In the genomic region with DNA sequence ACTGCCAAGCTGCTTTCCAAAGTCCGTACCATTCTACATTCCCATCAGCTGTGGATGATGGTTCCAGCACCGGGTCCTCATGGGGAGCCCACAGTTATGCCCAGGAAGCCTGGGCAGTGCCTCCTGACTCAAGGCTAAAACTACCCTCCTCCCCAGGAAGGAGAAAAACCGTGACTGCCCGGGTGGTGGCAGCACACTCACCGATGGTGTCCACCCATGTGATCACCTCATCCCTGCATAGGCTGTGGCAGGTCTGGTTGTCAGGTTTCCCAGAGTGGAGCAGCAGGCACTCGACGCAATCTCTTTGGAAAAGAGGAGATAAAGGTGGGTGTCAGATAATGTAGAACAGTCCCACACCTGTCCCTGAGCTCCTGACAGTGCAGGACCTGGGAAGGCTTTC, we compare ENCODE assay signal across 11 cellular contexts. TPM values are rescaled to one million over a fixed set of nuclear protein-coding genes. Genes with fewer than 3 reads are reported as not detected.
DNase-seq lines count a peak whose midpoint lies in the region; ATAC-seq and TF ChIP-seq lines count a peak whose summit lies in the region.
"Had no signal": no experiment of that assay in that cellular context is flagged by ENCODE, and none has a peak within 500 bp of the region (broad histone marks: within the 10 kb centered on the region; RNA-seq: fewer than 3 reads in every experiment).

No MANE protein-coding gene starts in this region.

- H3K9me3 Mint-ChIP-seq in activated T-helper 17 cell treated with anti-CD3 and anti-CD28 coated beads, Interleukin-2, amount 50 U/mL, for 72 hours = no peaks in the 10 kb centered on the region
- H3K9me3 Mint-ChIP-seq: activated naive CD4-positive, alpha-beta T cell treated with anti-CD3 and anti-CD28 coated beads, Interleukin-2, amount 50 U/mL, for 24 hours; CD4-positive, alpha-beta memory T cell; mesothelial cell of epicardium had no signal

- WGBS in psoas muscle, 3 donors = 78 to 88% (median 87%) methylated on average over 7 of the region's 7 CpGs

- no peaks in the 10 kb centered on the region for H3K27me3 ChIP-seq in psoas muscle (ENCODE audit: insufficient read depth in 3 of 3, low read length in 2 of 3)

- no peaks in the 10 kb centered on the region for H3K9me3 ChIP-seq in psoas muscle

- no peaks in the 10 kb centered on the region for H3K4me1 Mint-ChIP-seq in activated T-helper 17 cell treated with anti-CD3 and anti-CD28 coated beads, Interleukin-2, amount 50 U/mL, for 72 hours
- H3K4me1 Mint-ChIP-seq: activated naive CD4-positive, alpha-beta T cell treated with anti-CD3 and anti-CD28 coated beads, Interleukin-2, amount 50 U/mL, for 24 hours; CD4-positive, alpha-beta memory T cell had no signal

- H3K36me3 ChIP-seq in psoas muscle (ENCODE audit: insufficient read depth in 1 of 2, low read depth in 1 of 2) = peaks cover 0 to 56% of the 10 kb centered on the region in 2 donors

- H3K4me3 Mint-ChIP-seq in activated T-helper 17 cell treated with anti-CD3 and anti-CD28 coated beads, Interleukin-2, amount 50 U/mL, for 72 hours = no peak overlapping the region
- H3K4me3 Mint-ChIP-seq: activated naive CD4-positive, alpha-beta T cell treated with anti-CD3 and anti-CD28 coated beads, Interleukin-2, amount 50 U/mL, for 24 hours; CD4-positive, alpha-beta memory T cell; mesothelial cell of epicardium had no signal

- DNase-seq in SIG-M5 treated with dmso at 0.1 percent for 504 hours (lab: John Stamatoyannopoulos, UW; ENCODE audit: unreplicated experiment) (peak; percentile 42), SIG-M5 (lab: John Stamatoyannopoulos, UW) (no peak), psoas muscle (peak in 1 of 2 donors; percentile 55), SKM-1 treated with dmso at 0.1 percent for 144 hours (lab: John Stamatoyannopoulos, UW; ENCODE audit: unreplicated experiment) (no peak), GF-D8 (lab: John Stamatoyannopoulos, UW) (no peak)

- no peaks in the 10 kb centered on the region for H3K36me3 Mint-ChIP-seq in activated T-helper 17 cell treated with anti-CD3 and anti-CD28 coated beads, Interleukin-2, amount 50 U/mL, for 72 hours (ENCODE audit: low read depth)
- H3K36me3 Mint-ChIP-seq: activated naive CD4-positive, alpha-beta T cell treated with anti-CD3 and anti-CD28 coated beads, Interleukin-2, amount 50 U/mL, for 24 hours; CD4-positive, alpha-beta memory T cell had no signal

- ATAC-seq in HG03432 (IDR thresholded peaks at IDR 0.05; ENCODE audit: unreplicated experiment) = peak; percentile 70
- peak; percentile 45 for ATAC-seq in activated T-helper 17 cell treated with anti-CD3 and anti-CD28 coated beads, Interleukin-2, amount 50 U/mL, for 72 hours (replicated peaks)
- ATAC-seq in psoas muscle = peak; percentile 28 to 57 (median 40)
- no peak for ATAC-seq in HG03457 (IDR thresholded peaks at IDR 0.05; ENCODE audit: unreplicated experiment)

- no peak overlapping the region for H3K4me3 ChIP-seq in psoas muscle

- no peak overlapping the region for H3K27ac Mint-ChIP-seq in activated T-helper 17 cell treated with anti-CD3 and anti-CD28 coated beads, Interleukin-2, amount 50 U/mL, for 72 hours
- H3K27ac Mint-ChIP-seq: activated naive CD4-positive, alpha-beta T cell treated with anti-CD3 and anti-CD28 coated beads, Interleukin-2, amount 50 U/mL, for 24 hours; CD4-positive, alpha-beta memory T cell; mesothelial cell of epicardium had no signal

- intact Hi-C loops in psoas muscle (cut with DNase I) = no loop called here

- H3K27me3 Mint-ChIP-seq in activated T-helper 17 cell treated with anti-CD3 and anti-CD28 coated beads, Interleukin-2, amount 50 U/mL, for 72 hours = peaks cover 10% of the 10 kb centered on the region

- TF ChIP-seq CTCF in psoas muscle (IDR thresholded peaks at IDR 0.05) = peak; percentile 32

- no peak overlapping the region for H3K27ac ChIP-seq in psoas muscle

- H3K4me1 ChIP-seq in psoas muscle = peaks cover 30% of the 10 kb centered on the region

RNA-seq across cellular contexts. Expression of a gene that starts 38.6 kb away (rescaled TPM):
- total RNA-seq in activated T-helper 17 cell treated with anti-CD3 and anti-CD28 coated beads, Interleukin-2, amount 50 U/mL, for 72 hours = 10 to 100 TPM; 29.2 to 55.0 TPM
- 1 to 10 TPM; 4.2 to 9.2 (median 6.3) TPM for total RNA-seq in psoas muscle
- 1 to 10 TPM; 3.6 to 6.9 (median 6.6) TPM for polyA plus RNA-seq in psoas muscle
